8 cellular contexts compared by ENCODE assay signal in genomic region chr17:5111402-5112204, GRCh38. TPM values are rescaled to one million over a fixed set of nuclear protein-coding genes. Genes with fewer than 3 reads are reported as not detected.
DNase-seq lines count a peak whose midpoint lies in the region; ATAC-seq and TF ChIP-seq lines count a peak whose summit lies in the region.

ZNF232 (minus strand) TSS chr17:5111878; CDS start chr17:5111822, 56 bp downstream.

- no peaks in the 10 kb centered on the region for H3K9me3 ChIP-seq in BE2C
- peaks cover 0 to 12% (median 6%) of the 10 kb centered on the region in 4 donors for H3K9me3 ChIP-seq in liver (ENCODE audit: control insufficient read depth in 4 of 4, low read length in 3 of 4)

- DNase-seq in BE2C (peak; percentile 87), NCI-H748 treated with DMSO at 0.1 percent for 48 hours (lab: John Stamatoyannopoulos, UW) (peak; percentile 96), dermis microvascular lymphatic vessel endothelial cell (ENCODE audit: low read depth in 2 of 2) (peak; percentile 85 to 93)
- DNase-seq in activated CD4-positive, alpha-beta T cell treated with anti-CD3 and anti-CD28 coated beads, Interleukin-2, amount 50 U/mL, for 48 hours, result peak; percentile 94 to 95
- DNase-seq in stimulated activated CD4-positive, alpha-beta T cell treated with anti-CD3 and anti-CD28 coated beads, Interleukin-4, amount 100 ng/mL, for 1 hour, result peak; percentile 91

- TF ChIP-seq CTCF in BE2C (IDR thresholded peaks at IDR 0.05; ENCODE audit: low read depth, low read length) (no peak), liver (IDR thresholded peaks at IDR 0.05; ENCODE audit: low read depth, low read length, missing input control) (no peak)

- peaks cover 5% of the 10 kb centered on the region; the same call in 1 of the 2 replicates for H3K36me3 ChIP-seq in BE2C
- H3K36me3 ChIP-seq in liver (ENCODE audit: control insufficient read depth in 4 of 4, insufficient read depth in 3 of 4, low read depth in 1 of 4, low read length in 3 of 4), result peaks cover 5 to 21% (median 14%) of the 10 kb centered on the region in 4 donors

- H3K27me3 ChIP-seq in BE2C (no peaks in the 10 kb centered on the region), liver (ENCODE audit: control insufficient read depth in 4 of 4, insufficient read depth in 4 of 4, low read length in 3 of 4) (peaks cover 0 to under 1% (median 0%) of the 10 kb centered on the region in 4 donors)

- ATAC-seq in GM19324 (IDR thresholded peaks at IDR 0.05; ENCODE audit: low FRiP score, unreplicated experiment), result peak; percentile 88
- peak; percentile 91 for ATAC-seq in HG03521 (IDR thresholded peaks at IDR 0.05; ENCODE audit: unreplicated experiment)

- WGBS in liver, result under 1% methylated on average over 69 of the region's 69 CpGs

- peak; percentile 34 to 52 for TF ChIP-seq RAD21 in liver (IDR thresholded peaks at IDR 0.05)

- peak within 1 kb of the TSS; percentile 83 to 86 for H3K27ac ChIP-seq in liver (ENCODE audit: low read depth in 1 of 2, low read length in 2 of 2)

- H3K9ac ChIP-seq in liver (ENCODE audit: low read depth in 1 of 2, low read length in 2 of 2), result peak within 1 kb of the TSS; percentile 73 to 81

- H3K4me3 ChIP-seq in BE2C (ENCODE audit: low read depth, low read length), result peak within 1 kb of the TSS; percentile 67
- peak within 1 kb of the TSS; percentile 88 to 94 (median 93) for H3K4me3 ChIP-seq in liver (ENCODE audit: low read depth in 1 of 3, low read length in 3 of 3)

- no peaks in the 10 kb centered on the region for H3K4me1 ChIP-seq in BE2C
- H3K4me1 ChIP-seq in liver (ENCODE audit: control insufficient read depth in 4 of 4, insufficient read depth in 4 of 4, low read length in 3 of 4), result peaks cover 1 to 11% (median 7%) of the 10 kb centered on the region in 4 donors

TF ChIP-seq in liver, 16 proteins besides CTCF, POLR2A, EP300 and RAD21:
- peak; percentile 92 to 93 for TF ChIP-seq HNF4A (conservative IDR thresholded peaks at IDR 0.05)
- peak; percentile 19 for TF ChIP-seq JUND (IDR thresholded peaks at IDR 0.05)
- TF ChIP-seq FOXA2 (IDR thresholded peaks at IDR 0.05), result no peak
- TF ChIP-seq TAF1 (conservative IDR thresholded peaks at IDR 0.05), result peak; percentile 53
- TF ChIP-seq HNF4G (IDR thresholded peaks at IDR 0.05), result peak; percentile 93
- TF ChIP-seq EGR1 (IDR thresholded peaks at IDR 0.05; ENCODE audit: low read depth in 2 of 2), result peak; percentile 98 to 99
- peak; percentile 92 for TF ChIP-seq YY1 (IDR thresholded peaks at IDR 0.05)
- TF ChIP-seq FOXA1 (IDR thresholded peaks at IDR 0.05), result peak; percentile 43
- TF ChIP-seq RXRA (IDR thresholded peaks at IDR 0.05), result peak; percentile 29 to 35
- peak in 1 of 2 donors; percentile 85 for TF ChIP-seq GABPA (IDR thresholded peaks at IDR 0.05 in 1 of 2, conservative IDR thresholded peaks at IDR 0.05 in 1 of 2)
- peak; percentile 91 for TF ChIP-seq MAX (IDR thresholded peaks at IDR 0.05)
- no peak for TF ChIP-seq ATF3 (IDR thresholded peaks at IDR 0.05)
- TF ChIP-seq NR2F2 (IDR thresholded peaks at IDR 0.05), result no peak
- peak; percentile 93 for TF ChIP-seq ZBTB33 (IDR thresholded peaks at IDR 0.05)
- peak; percentile 99 for TF ChIP-seq SP1 (IDR thresholded peaks at IDR 0.05)
- TF ChIP-seq REST (IDR thresholded peaks at IDR 0.05), result peak; percentile 91

RNA-seq across cellular contexts. Expression of gene ZNF232, which starts in this region (rescaled TPM):
- polyA plus RNA-seq in BE2C (2012; ENCODE audit: insufficient read depth, insufficient read length, low read depth), result 8.6 TPM
- total RNA-seq in dermis microvascular lymphatic vessel endothelial cell (4.0 and 4.9 TPM in 2 replicates), liver (1 to 10 TPM; 2.5 to 4.0 TPM)
- polyA plus RNA-seq in liver, result 1 to 10 TPM; 2.9 to 3.0 TPM

Comparison
In these comparisons a context has a peak if more than half of its experiments do, and no peak if none do; other contexts are left out.
1. Peak in every context shown above with its lines: DNase-seq, ATAC-seq, H3K4me3 ChIP-seq and H3K27ac ChIP-seq.